8 cellular contexts compared by ENCODE assay signal in the genomic region with DNA sequence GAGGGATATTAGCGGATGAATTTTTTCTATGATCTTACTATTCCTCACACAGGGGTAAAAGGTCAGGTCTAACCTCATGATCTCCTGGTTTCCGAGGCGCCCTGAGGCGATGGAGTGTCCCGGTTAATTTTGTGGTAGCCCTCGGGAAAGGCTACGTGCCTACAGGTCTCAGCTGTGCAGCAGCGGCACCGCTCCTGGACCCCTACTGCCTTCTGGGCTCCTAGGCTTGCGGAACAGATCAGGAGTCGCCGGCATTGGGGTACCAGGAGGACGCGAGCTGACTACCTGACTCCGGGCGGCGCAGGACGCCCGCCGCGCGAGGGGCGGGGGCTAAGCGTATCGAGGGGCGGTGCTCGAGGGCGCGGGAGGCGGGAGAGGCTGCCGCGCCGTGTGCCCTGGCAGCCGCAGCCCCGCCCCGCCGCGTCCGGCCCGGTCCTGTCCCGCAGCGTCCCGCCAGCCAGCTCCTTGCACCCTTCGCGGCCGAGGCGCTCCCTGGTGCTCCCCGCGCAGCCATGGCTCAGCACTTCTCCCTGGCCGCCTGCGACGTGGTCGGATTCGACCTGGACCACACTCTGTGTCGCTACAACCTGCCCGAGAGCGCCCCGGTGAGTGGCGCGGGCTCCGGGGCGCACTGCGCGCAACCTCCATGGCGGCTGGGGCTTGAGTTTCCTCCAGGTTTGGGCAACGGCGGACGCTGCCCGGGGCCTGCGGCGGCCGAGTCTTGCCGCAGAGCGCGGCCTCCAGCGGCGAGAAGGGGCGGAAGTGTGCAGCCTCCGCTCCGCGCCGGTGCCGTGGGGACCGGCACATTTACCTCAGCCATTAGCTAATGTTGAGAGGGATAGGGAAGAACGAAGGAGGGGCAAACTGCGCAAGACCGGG. TPM values are rescaled to one million over a fixed set of nuclear protein-coding genes. Genes with fewer than 3 reads are reported as not detected.
DNase-seq lines count a peak whose midpoint lies in the region; ATAC-seq and TF ChIP-seq lines count a peak whose summit lies in the region.

A gene (plus strand): TSS at position 435 of the 879 bp plus-strand sequence. CDS start 78 bp downstream, at position 513.

- H3K14ac ChIP-seq in neuronal stem cell (ENCODE audit: low read length): peak within 1 kb of the TSS; percentile 97

- H3K4me3 Mint-ChIP-seq in GM23338: peak within 1 kb of the TSS; percentile 93

- H3K79me2 ChIP-seq in GM23338 (replicated peaks; ENCODE audit: insufficient read depth): peaks cover 32% of the 10 kb centered on the region

- TF ChIP-seq CTCF in GM23338 (conservative IDR thresholded peaks at IDR 0.05; ENCODE audit: low read depth in 2 of 2) (peak in 1 of 2 experiments; percentile 25; a peak in 1 of 4 replicates), foreskin keratinocyte (conservative IDR thresholded peaks at IDR 0.05) (peak; percentile 60)

- WGBS in neuronal stem cell (ENCODE audit: extremely low coverage in 2 of 2, insufficient read length in 2 of 2, insufficient replicate concordance in 1 of 2), 2 donors: no CpG with 5 or more reads among the region's 87 CpGs

- no peaks in the 10 kb centered on the region for H3K9me2 ChIP-seq in GM23338 (ENCODE audit: insufficient read depth)

- no peak within 1 kb of the TSS for H2BK12ac ChIP-seq in neuronal stem cell (ENCODE audit: low read length)

- H3K36me3 ChIP-seq in ES-I3 (ENCODE audit: insufficient read depth, low read length) (0 out of 2 replicates have a peak, but pooled peaks cover 3% of the 10 kb centered on the region), GM23338 (ENCODE audit: insufficient read depth) (no peaks in the 10 kb centered on the region), neuronal stem cell (replicated peaks in 1 of 2; ENCODE audit: control insufficient read depth in 2 of 2, insufficient read depth in 2 of 2, low read length in 2 of 2) (no peaks in the 10 kb centered on the region)

- H3K4me1 Mint-ChIP-seq in GM23338: peaks cover 43% of the 10 kb centered on the region

- H3K79me1 ChIP-seq in neuronal stem cell (ENCODE audit: low read depth, low read length): no peaks in the 10 kb centered on the region

- H3F3A ChIP-seq in GM23338 (replicated peaks; ENCODE audit: low read depth): no peaks in the 10 kb centered on the region; the same call in 1 of the 2 replicates

- peaks cover 8% of the 10 kb centered on the region; the same call in 1 of the 2 replicates for H3K9me3 ChIP-seq in ES-I3 (ENCODE audit: control insufficient read depth, insufficient read depth, low read length)
- H3K9me3 ChIP-seq in neuronal stem cell (replicated peaks in 1 of 2; ENCODE audit: control insufficient read depth in 2 of 2, insufficient read depth in 1 of 2, low read depth in 1 of 2, low read length in 2 of 2): peaks cover 0 to 1% of the 10 kb centered on the region in 2 donors

- H3K27me3 ChIP-seq in GM23338 (ENCODE audit: insufficient read depth) (peaks cover 6% of the 10 kb centered on the region; the same call in 1 of the 2 replicates), foreskin keratinocyte (no peaks in the 10 kb centered on the region), neuronal stem cell (ENCODE audit: control insufficient read depth in 3 of 3, insufficient read depth in 3 of 3, low read depth in 1 of 3, low read length in 3 of 3) (peaks cover 0 to 21% (median 0%) of the 10 kb centered on the region in 3 experiments)

- peak within 1 kb of the TSS; percentile 90 for H4K8ac ChIP-seq in neuronal stem cell (ENCODE audit: low read depth, low read length)

- H3K9ac ChIP-seq in ES-I3 (ENCODE audit: low read depth, low read length) (peak within 1 kb of the TSS; percentile 86), neuronal stem cell (ENCODE audit: low read depth, low read length, poor library complexity) (peak within 1 kb of the TSS; percentile 95)

- H3K9me3 Mint-ChIP-seq in GM23338: peaks cover 12% of the 10 kb centered on the region

- DNase-seq in GM23338 (ENCODE audit: low spot score): peak; percentile 95
- peak; percentile 67 to 77 for DNase-seq in Kasumi-1 (lab: John Stamatoyannopoulos, UW)
- peak; percentile 60 to 84 for DNase-seq in SHP77 (lab: John Stamatoyannopoulos, UW)
- peak; percentile 73 for DNase-seq in activated gamma-delta T cell (lab: John Stamatoyannopoulos, UW)
- DNase-seq in foreskin keratinocyte: peak; percentile 60 to 76
- DNase-seq in neuronal stem cell (ENCODE audit: low spot score): peak; percentile 75
- peak; percentile 82 for DNase-seq in superior temporal gyrus (ENCODE audit: extremely low spot score)

- H2BK15ac ChIP-seq in neuronal stem cell (ENCODE audit: low read length): peak within 1 kb of the TSS; percentile 86

- peak within 1 kb of the TSS; percentile 99 for H3K27ac ChIP-seq in GM23338 (ENCODE audit: low read depth)
- H3K27ac ChIP-seq in foreskin keratinocyte: peak within 1 kb of the TSS; percentile 41
- H3K27ac ChIP-seq in neuronal stem cell (replicated peaks; ENCODE audit: low read length): peak within 1 kb of the TSS; percentile 92

- H3K4me3 ChIP-seq in GM23338 (peak within 1 kb of the TSS; percentile 89), neuronal stem cell (ENCODE audit: low read length in 2 of 2) (peak within 1 kb of the TSS; percentile 90 to 97)

- peak; percentile 92 for ATAC-seq in GM23338
- ATAC-seq in foreskin keratinocyte: peak; percentile 95

- peak within 1 kb of the TSS; percentile 94 for H2BK5ac ChIP-seq in neuronal stem cell (ENCODE audit: low read length)

- H2AFZ ChIP-seq in GM23338 (peak within 1 kb of the TSS; percentile 92), neuronal stem cell (ENCODE audit: low read length) (peak within 1 kb of the TSS; percentile 100)

- peak within 1 kb of the TSS; percentile 91 for H3K4me2 ChIP-seq in GM23338
- H3K4me2 ChIP-seq in neuronal stem cell (ENCODE audit: insufficient read depth, low read length, poor library complexity, severe bottlenecking): peak within 1 kb of the TSS; percentile 66

- H4K91ac ChIP-seq in neuronal stem cell (ENCODE audit: low read depth, low read length, poor library complexity): peak within 1 kb of the TSS; percentile 88

- peak within 1 kb of the TSS; percentile 99 for H3K18ac ChIP-seq in neuronal stem cell (ENCODE audit: low read length)

- H3K4me1 ChIP-seq in ES-I3 (ENCODE audit: insufficient read depth, low read length) (0 out of 2 replicates have a peak, but pooled peaks cover 15% of the 10 kb centered on the region), GM23338 (ENCODE audit: insufficient read depth) (peaks cover 20% of the 10 kb centered on the region), foreskin keratinocyte (peaks cover 8% of the 10 kb centered on the region), neuronal stem cell (ENCODE audit: control insufficient read depth in 2 of 2, insufficient read depth in 1 of 2, low read depth in 1 of 2, low read length in 2 of 2) (peaks cover 5 to 8% of the 10 kb centered on the region in 2 donors)

- peak within 1 kb of the TSS; percentile 25 for H2BK120ac ChIP-seq in neuronal stem cell (ENCODE audit: low read depth, low read length)

- H4K20me1 ChIP-seq in GM23338 (replicated peaks; ENCODE audit: insufficient read depth): no peaks in the 10 kb centered on the region

- H2AK5ac ChIP-seq in neuronal stem cell (ENCODE audit: low read depth, low read length): no peak within 1 kb of the TSS

- H3K23ac ChIP-seq in neuronal stem cell (ENCODE audit: low read depth, low read length, poor library complexity): peak within 1 kb of the TSS; percentile 98

- peak within 1 kb of the TSS; percentile 95 for H3K27ac Mint-ChIP-seq in GM23338

- no peak within 1 kb of the TSS for H3K4ac ChIP-seq in neuronal stem cell (ENCODE audit: low read length)

- H3K36me3 Mint-ChIP-seq in GM23338 (ENCODE audit: low read depth): peaks cover 19% of the 10 kb centered on the region

- H3K27me3 Mint-ChIP-seq in GM23338 (ENCODE audit: insufficient read depth, low read depth, poor library complexity): peaks cover 7% of the 10 kb centered on the region

TF ChIP-seq in GM23338, 12 proteins besides CTCF, POLR2A, EP300 and RAD21:
- TF ChIP-seq, protein P1, sequence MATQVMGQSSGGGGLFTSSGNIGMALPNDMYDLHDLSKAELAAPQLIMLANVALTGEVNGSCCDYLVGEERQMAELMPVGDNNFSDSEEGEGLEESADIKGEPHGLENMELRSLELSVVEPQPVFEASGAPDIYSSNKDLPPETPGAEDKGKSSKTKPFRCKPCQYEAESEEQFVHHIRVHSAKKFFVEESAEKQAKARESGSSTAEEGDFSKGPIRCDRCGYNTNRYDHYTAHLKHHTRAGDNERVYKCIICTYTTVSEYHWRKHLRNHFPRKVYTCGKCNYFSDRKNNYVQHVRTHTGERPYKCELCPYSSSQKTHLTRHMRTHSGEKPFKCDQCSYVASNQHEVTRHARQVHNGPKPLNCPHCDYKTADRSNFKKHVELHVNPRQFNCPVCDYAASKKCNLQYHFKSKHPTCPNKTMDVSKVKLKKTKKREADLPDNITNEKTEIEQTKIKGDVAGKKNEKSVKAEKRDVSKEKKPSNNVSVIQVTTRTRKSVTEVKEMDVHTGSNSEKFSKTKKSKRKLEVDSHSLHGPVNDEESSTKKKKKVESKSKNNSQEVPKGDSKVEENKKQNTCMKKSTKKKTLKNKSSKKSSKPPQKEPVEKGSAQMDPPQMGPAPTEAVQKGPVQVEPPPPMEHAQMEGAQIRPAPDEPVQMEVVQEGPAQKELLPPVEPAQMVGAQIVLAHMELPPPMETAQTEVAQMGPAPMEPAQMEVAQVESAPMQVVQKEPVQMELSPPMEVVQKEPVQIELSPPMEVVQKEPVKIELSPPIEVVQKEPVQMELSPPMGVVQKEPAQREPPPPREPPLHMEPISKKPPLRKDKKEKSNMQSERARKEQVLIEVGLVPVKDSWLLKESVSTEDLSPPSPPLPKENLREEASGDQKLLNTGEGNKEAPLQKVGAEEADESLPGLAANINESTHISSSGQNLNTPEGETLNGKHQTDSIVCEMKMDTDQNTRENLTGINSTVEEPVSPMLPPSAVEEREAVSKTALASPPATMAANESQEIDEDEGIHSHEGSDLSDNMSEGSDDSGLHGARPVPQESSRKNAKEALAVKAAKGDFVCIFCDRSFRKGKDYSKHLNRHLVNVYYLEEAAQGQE (IDR thresholded peaks at IDR 0.05; ENCODE audit: unreplicated experiment): no peak
- TF ChIP-seq POLR2AphosphoS5 (IDR thresholded peaks at IDR 0.05; ENCODE audit: low read depth): peak; percentile 94

RNA-seq across cellular contexts. Expression of the gene that starts here (rescaled TPM):
- 19.8 and 27.0 TPM in 2 replicates for total RNA-seq in GM23338 (2014; rRNA removed; shearing (Covaris generic))
- polyA plus RNA-seq in GM23338 (2016; fragmentation: Nextera tagmentation; extraction: Ambion mirVana): 22.5 and 29.8 TPM in 2 replicates
- total RNA-seq in foreskin keratinocyte: 21.0 and 26.4 TPM in 2 replicates
- polyA plus RNA-seq in foreskin keratinocyte: 16.4 and 19.2 TPM in 2 replicates
- polyA plus RNA-seq in neuronal stem cell (2013, experiment 1 of 2): 15.8 TPM
- 16.2 TPM for polyA plus RNA-seq in neuronal stem cell (2013, experiment 2 of 2)

Comparison
In these comparisons a context has a peak if more than half of its experiments do, and no peak if none do; other contexts are left out.
1. Peak in every context shown above with its lines: DNase-seq, ATAC-seq, H3K4me3 ChIP-seq and H3K27ac ChIP-seq.
2. H3K27ac ChIP-seq: peak in every context shown above with its lines; median percentile 99 in GM23338; 92 in neuronal stem cell; 41 in foreskin keratinocyte.